1 cellular context compared by ENCODE assay signal in the genomic region with DNA sequence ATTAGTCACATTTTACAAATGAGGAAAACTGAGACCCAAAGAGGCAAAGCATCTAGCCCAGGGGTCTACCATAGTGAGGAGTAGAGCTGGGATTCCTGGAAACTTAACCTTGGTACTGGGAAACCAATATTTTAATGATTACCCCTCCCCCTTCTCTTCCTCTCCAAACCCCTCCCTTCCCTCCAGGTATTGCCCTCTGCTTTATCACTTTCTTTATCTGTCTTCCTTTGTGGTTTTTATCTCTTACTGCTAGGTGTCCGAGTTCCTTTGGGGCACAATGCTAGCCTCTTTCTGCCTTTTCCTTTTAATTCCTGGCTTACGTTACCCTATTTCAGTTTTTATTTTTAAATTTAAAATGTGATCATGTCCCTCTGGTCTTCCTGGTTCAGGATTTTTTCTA.
TF ChIP-seq lines count a peak whose summit lies in the region.

No MANE protein-coding gene starts in this region.

TF ChIP-seq in GM12891, 5 proteins besides CTCF, POLR2A, EP300 and RAD21:
- TF ChIP-seq POLR2AphosphoS5 (IDR thresholded peaks at IDR 0.05; ENCODE audit: low read depth, low read length), result no peak
- TF ChIP-seq PAX5 (IDR thresholded peaks at IDR 0.05; ENCODE audit: insufficient read depth, low read length, severe bottlenecking), result no peak
- no peak for TF ChIP-seq POU2F2 (IDR thresholded peaks at IDR 0.05; ENCODE audit: low read depth, low read length)
- TF ChIP-seq SPI1 (IDR thresholded peaks at IDR 0.05; ENCODE audit: low read depth, low read length), result no peak
- TF ChIP-seq TAF1 (IDR thresholded peaks at IDR 0.05; ENCODE audit: low read depth, low read length), result no peak
TF ChIP-seq in GM12891: peak in this region for 0.
